29 cellular contexts compared by ENCODE assay signal in genomic region chr2:217067787-217068186, GRCh38.
"Had no signal": no experiment of that assay in that cellular context is flagged by ENCODE, and none has a peak within 500 bp of the region (broad histone marks: within the 10 kb centered on the region; RNA-seq: fewer than 3 reads in every experiment).

No MANE protein-coding gene starts in this region.

- H3K27ac ChIP-seq: adrenal gland, ascending aorta, body of pancreas, brain microvascular endothelial cell, breast epithelium, cardiac muscle cell, colonic mucosa had no signal

- DNase-seq: activated effector memory CD4-positive, alpha-beta T cell treated with anti-CD3 and anti-CD28 coated beads, Interleukin-2, amount 50 U/mL, for 16 hours; activated effector memory CD4-positive, alpha-beta T cell treated with Interleukin-2 at 50 U/mL for 16 hours; activated gamma-delta T cell; activated gamma-delta T cell treated with Interleukin-2 at 50 U/mL for 16 hours; activated naive CD4-positive, alpha-beta T cell; activated naive CD4-positive, alpha-beta T cell treated with anti-CD3 and anti-CD28 coated beads for 36 hours; activated naive CD4-positive, alpha-beta T cell treated with anti-CD3 and anti-CD28 coated beads, Interleukin-2, amount 10 ng/mL, durations not matched to agents 7 days and 5 days; activated naive CD4-positive, alpha-beta T cell treated with anti-CD3 and anti-CD28 coated beads, Interleukin-2, amount 50 U/mL, for 16 hours; activated naive CD4-positive, alpha-beta T cell treated with Interleukin-2 at 50 U/mL for 16 hours; activated naive CD8-positive, alpha-beta T cell treated with anti-CD3 and anti-CD28 coated beads for 36 hours; activated naive CD8-positive, alpha-beta T cell treated with anti-CD3 and anti-CD28 coated beads, Interleukin-2, amount 10 ng/mL, durations not matched to agents 7 days and 5 days; activated naive CD8-positive, alpha-beta T cell treated with anti-CD3 and anti-CD28 coated beads, Interleukin-2, amount 50 U/mL, for 24 hours; activated T-cell treated with anti-CD3 and anti-CD28 coated beads, Interleukin-2, amount 50 U/mL, for 4 hours; activated T-cell treated with anti-CD3 and anti-CD28 coated beads, Interleukin-2, amount 50 U/mL, for 48 hours; activated T-cell treated with anti-CD3 and anti-CD28 coated beads, Interleukin-2, amount 50 U/mL, for 72 hours; adrenal gland; amniotic stem cell; amygdala; anterior cingulate cortex; aorta; body of pancreas; brain microvascular endothelial cell; central memory CD4-positive, alpha-beta T cell; cerebellar nuclear complex; colonic mucosa had no signal

- H3K9me3 ChIP-seq: adrenal gland, ascending aorta, body of pancreas, breast epithelium, colonic mucosa had no signal

- H3K4me3 ChIP-seq: adrenal gland, ascending aorta, body of pancreas, breast epithelium, cardiac muscle cell, colonic mucosa had no signal

- H3K36me3 ChIP-seq: adrenal gland, ascending aorta, brain microvascular endothelial cell, breast epithelium, cardiac muscle cell, colonic mucosa had no signal

- FAIRE-seq: colon had no signal

- H3K4me1 ChIP-seq: adrenal gland, ascending aorta, body of pancreas, breast epithelium, colonic mucosa had no signal

- ATAC-seq: activated naive CD8-positive, alpha-beta T cell treated with anti-CD3 and anti-CD28 coated beads, Interleukin-2, amount 50 U/mL, for 24 hours; activated T-cell treated with anti-CD3 and anti-CD28 coated beads, Interleukin-2, amount 50 U/mL, for 4 hours; activated T-cell treated with anti-CD3 and anti-CD28 coated beads, Interleukin-2, amount 50 U/mL, for 72 hours; body of pancreas had no signal

- H3K27me3 ChIP-seq: adrenal gland, ascending aorta, body of pancreas, brain microvascular endothelial cell, breast epithelium, cardiac muscle cell, colonic mucosa had no signal
